ENCODE assay signal across 14 cellular contexts in the genomic region with DNA sequence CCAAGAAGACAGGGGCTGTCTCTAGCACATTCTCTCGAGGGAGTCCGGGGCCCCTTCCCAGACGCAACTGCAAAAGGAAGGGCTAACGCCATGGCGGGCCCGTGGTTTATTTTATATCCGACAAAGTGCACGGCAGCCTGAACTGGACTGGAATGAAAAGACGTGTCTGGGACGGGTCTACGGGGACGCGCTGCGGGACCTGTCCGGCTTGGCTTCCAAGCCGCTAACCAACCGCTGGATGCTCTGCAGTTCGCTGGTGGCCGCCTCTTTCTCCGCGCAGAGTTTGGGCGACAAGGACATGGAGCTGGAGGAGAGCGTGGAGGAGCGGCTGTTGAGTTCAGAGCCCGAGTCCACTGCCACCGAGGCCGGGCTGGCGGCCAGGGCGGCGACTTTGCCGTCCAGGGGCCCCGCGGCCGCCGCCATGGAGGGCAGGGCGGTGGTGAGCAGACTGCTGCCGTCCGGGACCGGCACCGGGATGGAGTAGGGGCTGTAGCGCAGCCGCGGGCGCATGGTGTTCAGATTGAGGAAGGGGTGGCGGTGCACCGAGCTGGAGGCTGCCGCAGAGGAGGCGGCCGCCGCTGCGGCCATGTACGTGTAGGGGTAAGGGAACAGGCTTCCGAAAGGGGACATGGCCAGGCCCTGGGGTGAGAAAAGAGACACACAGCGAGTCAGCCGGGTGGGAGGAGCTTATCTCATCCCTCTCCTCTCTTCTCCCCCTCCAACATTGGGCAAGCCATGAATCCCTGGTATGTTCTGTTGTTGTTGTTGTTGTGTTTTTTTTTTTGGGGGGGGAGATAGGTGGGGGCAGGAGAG. TPM values are rescaled to one million over a fixed set of nuclear protein-coding genes. Genes with fewer than 3 reads are reported as not detected.
DNase-seq lines count a peak whose midpoint lies in the region; TF ChIP-seq lines count a peak whose summit lies in the region.
"Had no signal": no experiment of that assay in that cellular context is flagged by ENCODE, and none has a peak within 500 bp of the region (broad histone marks: within the 10 kb centered on the region; RNA-seq: fewer than 3 reads in every experiment).

No MANE protein-coding gene starts in this region.

- H3K27me3 ChIP-seq in GM23248 (replicated peaks; ENCODE audit: insufficient read depth) (no peaks in the 10 kb centered on the region), adipocyte (replicated peaks; ENCODE audit: control insufficient read depth, insufficient read depth, low read length) (no peaks in the 10 kb centered on the region), iPS-15b (ENCODE audit: control insufficient read depth, insufficient read depth, low read length) (peaks cover 89% of the 10 kb centered on the region), skeletal muscle satellite cell (ENCODE audit: control insufficient read depth, insufficient read depth, low read length) (no peaks in the 10 kb centered on the region), MM.1S (replicated peaks; ENCODE audit: insufficient read depth, low read length) (peaks cover 23% of the 10 kb centered on the region)

- H3K9ac ChIP-seq in GM23248, result peak overlapping the region; percentile 89
- H3K9ac ChIP-seq in adipocyte (ENCODE audit: low read length), result peak overlapping the region; percentile 79
- H3K9ac ChIP-seq in iPS-15b (ENCODE audit: low read depth, low read length), result no peak overlapping the region
- H3K9ac ChIP-seq in skeletal muscle satellite cell (ENCODE audit: low read depth, low read length), result no peak overlapping the region
- no peak overlapping the region for H3K9ac ChIP-seq in MM.1S (ENCODE audit: low read length)

- H3K4me2 ChIP-seq in GM23248 (ENCODE audit: unreplicated experiment) (peak overlapping the region; percentile 91), skeletal muscle satellite cell (ENCODE audit: low read length) (peak overlapping the region; percentile 44), MM.1S (ENCODE audit: low read depth, low read length) (no peak overlapping the region)

- no peak overlapping the region for H2AFZ ChIP-seq in GM23248
- H2AFZ ChIP-seq in MM.1S (ENCODE audit: low read length), result no peak overlapping the region

- H3K9me3 ChIP-seq in GM23248 (ENCODE audit: low read depth), result no peaks in the 10 kb centered on the region
- no peaks in the 10 kb centered on the region for H3K9me3 ChIP-seq in adipocyte (ENCODE audit: control insufficient read depth, low read length)
- H3K9me3 ChIP-seq in iPS-15b (ENCODE audit: control insufficient read depth, insufficient read depth, low read length), result no peaks in the 10 kb centered on the region
- no peaks in the 10 kb centered on the region for H3K9me3 ChIP-seq in skeletal muscle satellite cell (replicated peaks; ENCODE audit: low read length)
- H3K9me3 ChIP-seq in MM.1S (replicated peaks; ENCODE audit: insufficient read depth, low read length), result no peaks in the 10 kb centered on the region
- H3K9me3 ChIP-seq: thoracic aorta had no signal

- in situ Hi-C loops in GM23248 (cut with MboI), result loop anchor here (10.0 kb wide), 1 partner anchor 483 kb away; no protein-coding TSS in a partner anchor

- H4K20me1 ChIP-seq in GM23248 (ENCODE audit: insufficient read depth) (no peaks in the 10 kb centered on the region), MM.1S (ENCODE audit: insufficient read depth, low read length) (no peaks in the 10 kb centered on the region)

- peak overlapping the region; percentile 96 for H3K27ac ChIP-seq in GM23248
- H3K27ac ChIP-seq in MM.1S (ENCODE audit: low read length), result no peak overlapping the region
- H3K27ac ChIP-seq: thoracic aorta had no signal

- H3K4me3 ChIP-seq in GM23248 (peak overlapping the region; percentile 71), adipocyte (ENCODE audit: low read length) (peak overlapping the region; percentile 61), iPS-15b (ENCODE audit: low read depth, low read length) (peak overlapping the region; percentile 38), skeletal muscle satellite cell (ENCODE audit: low read length) (no peak overlapping the region), MM.1S (ENCODE audit: low read length) (no peak overlapping the region)
- H3K4me3 ChIP-seq: thoracic aorta had no signal

- no peaks in the 10 kb centered on the region for H3K9me2 ChIP-seq in GM23248 (ENCODE audit: insufficient read depth)
- no peaks in the 10 kb centered on the region for H3K9me2 ChIP-seq in MM.1S (replicated peaks; ENCODE audit: insufficient read depth, low read length)

- peaks cover 71% of the 10 kb centered on the region for H3K79me2 ChIP-seq in GM23248 (ENCODE audit: insufficient read depth)
- H3K79me2 ChIP-seq in MM.1S (ENCODE audit: low read length), result no peaks in the 10 kb centered on the region

- peak; percentile 78 for DNase-seq in GM23248
- peak; percentile 81 for DNase-seq in adipocyte (ENCODE audit: low read depth)
- DNase-seq in middle frontal gyrus (ENCODE audit: extremely low spot score, low spot score), result no peak
- DNase-seq in MM.1S, result no peak
- no peak for DNase-seq in GM03348 (ENCODE audit: low spot score)
- no peak for DNase-seq in globus pallidus (ENCODE audit: low spot score)
- DNase-seq: activated CD8-positive, alpha-beta memory T cell treated with anti-CD3 and anti-CD28 coated beads, Interleukin-2, amount 50 U/mL, for 4 hours; DMS153; naive thymus-derived CD4-positive, alpha-beta T cell; NCI-H1105 treated with DMSO at 0.1 percent for 48 hours; stimulated activated CD4-positive, alpha-beta T cell treated with anti-CD3 and anti-CD28 coated beads, Interleukin-4, amount 100 ng/mL, for 24 hours had no signal

- peaks cover 62% of the 10 kb centered on the region for H3F3A ChIP-seq in GM23248 (ENCODE audit: insufficient read depth)
- no peaks in the 10 kb centered on the region for H3F3A ChIP-seq in MM.1S (ENCODE audit: insufficient read depth, low read length)

- TF ChIP-seq CTCF in MM.1S (IDR thresholded peaks at IDR 0.05; ENCODE audit: low read length), result no peak

- WGBS in GM23248 (ENCODE audit: low coverage in 1 of 2, low lambda C conversion rate in 2 of 2, missing lambda C conversion rate in 2 of 2), 2 experiments, result 32 to 48% methylated on average over 42 to 55 of the region's 55 CpGs

- H3K4me1 ChIP-seq in GM23248 (ENCODE audit: insufficient read depth) (peaks cover 48% of the 10 kb centered on the region), adipocyte (ENCODE audit: control insufficient read depth, insufficient read depth, low read length) (peaks cover 36% of the 10 kb centered on the region), iPS-15b (ENCODE audit: control insufficient read depth, insufficient read depth, low read length) (peaks cover 17% of the 10 kb centered on the region), skeletal muscle satellite cell (ENCODE audit: control insufficient read depth, insufficient read depth, low read length) (peaks cover 59% of the 10 kb centered on the region), MM.1S (ENCODE audit: low read length) (no peaks in the 10 kb centered on the region)

- H3K36me3 ChIP-seq in GM23248 (ENCODE audit: low read depth), result peaks cover 31% of the 10 kb centered on the region
- H3K36me3 ChIP-seq in adipocyte (ENCODE audit: control insufficient read depth, insufficient read depth, low read length, severe bottlenecking), result peaks cover 50% of the 10 kb centered on the region
- no peaks in the 10 kb centered on the region for H3K36me3 ChIP-seq in iPS-15b (ENCODE audit: control insufficient read depth, insufficient read depth, low read length)
- peaks cover 62% of the 10 kb centered on the region for H3K36me3 ChIP-seq in skeletal muscle satellite cell (ENCODE audit: insufficient read depth, low read length)
- no peaks in the 10 kb centered on the region for H3K36me3 ChIP-seq in MM.1S (replicated peaks; ENCODE audit: insufficient read depth, low read length)
- H3K36me3 ChIP-seq: thoracic aorta had no signal

RNA-seq across cellular contexts. Expression of a gene that starts 12.1 kb away (rescaled TPM):
- 25.1 and 34.0 TPM in 2 replicates for total RNA-seq in GM23248 (2014; rRNA removed; shearing (Covaris generic))
- 29.2 TPM in 2 replicates for polyA plus RNA-seq in GM23248 (2016; fragmentation: Nextera tagmentation; extraction: Ambion mirVana)
- total RNA-seq in skeletal muscle satellite cell (2012; rRNA removed), result 68.1 and 69.0 TPM in 2 replicates
- total RNA-seq: naive thymus-derived CD4-positive, alpha-beta T cell had no signal
- polyA plus RNA-seq: naive thymus-derived CD4-positive, alpha-beta T cell had no signal

Comparison
In these comparisons a context has a peak if more than half of its experiments do, and no peak if none do; other contexts are left out.
1. DNase-seq: peak in GM23248 (single experiment) and adipocyte (single experiment); none in middle frontal gyrus (single experiment), MM.1S (single experiment), GM03348 (single experiment) and globus pallidus (single experiment).
2. H3K4me3 ChIP-seq: peak in GM23248 (single experiment), adipocyte (single experiment) and iPS-15b (single experiment); none in skeletal muscle satellite cell (single experiment) and MM.1S (single experiment).
3. H3K9ac ChIP-seq: peak in GM23248 (single experiment) and adipocyte (single experiment); none in iPS-15b (single experiment), skeletal muscle satellite cell (single experiment) and MM.1S (single experiment).